ENCODE assay signal across 12 cellular contexts in genomic region chr20:53774487-53775203, GRCh38.
DNase-seq lines count a peak whose midpoint lies in the region; ATAC-seq and TF ChIP-seq lines count a peak whose summit lies in the region.
"Had no signal": no experiment of that assay in that cellular context is flagged by ENCODE, and none has a peak within 500 bp of the region (broad histone marks: within the 10 kb centered on the region; RNA-seq: fewer than 3 reads in every experiment).

No MANE protein-coding gene starts in this region.

- 41% methylated on average over 9 of the region's 9 CpGs for WGBS in right cardiac atrium

- ATAC-seq in right cardiac atrium (peak; percentile 54 to 69), HG02678 (IDR thresholded peaks at IDR 0.05; ENCODE audit: unreplicated experiment) (no peak)

- H3K9me3 ChIP-seq in right cardiac atrium (ENCODE audit: control insufficient read depth, low read length) (no peaks in the 10 kb centered on the region), stomach smooth muscle (ENCODE audit: control insufficient read depth in 2 of 2, low read length in 2 of 2) (no peaks in the 10 kb centered on the region)

- H3K9ac ChIP-seq in stomach smooth muscle (ENCODE audit: low read length in 2 of 2), result no peak overlapping the region

- no peaks in the 10 kb centered on the region for H3K4me1 Mint-ChIP-seq in CD14-positive monocyte

- intact Hi-C loops in right cardiac atrium (cut with DNase I), result no loop called here
- intact Hi-C loops in CD14-positive monocyte (cut with micrococcal nuclease), result no loop called here

- no peak overlapping the region for H3K4me3 Mint-ChIP-seq in CD14-positive monocyte
- H3K4me3 Mint-ChIP-seq: activated CD4-positive, alpha-beta T cell treated with anti-CD3 and anti-CD28 coated beads, Interleukin-2, amount 10 ng/mL, durations not matched to agents 24 days and 14 days; neural crest cell had no signal

- no peaks in the 10 kb centered on the region for H3K9me3 Mint-ChIP-seq in CD14-positive monocyte
- H3K9me3 Mint-ChIP-seq: activated CD4-positive, alpha-beta T cell treated with anti-CD3 and anti-CD28 coated beads, Interleukin-2, amount 10 ng/mL, durations not matched to agents 24 days and 14 days; neural crest cell had no signal

- no peaks in the 10 kb centered on the region for H3K36me3 Mint-ChIP-seq in CD14-positive monocyte

- DNase-seq in HFF-Myc (ENCODE audit: extremely low read depth, low read depth) (peak; percentile 88), right cardiac atrium (no peak), NCI-H2196 treated with DMSO at 0.1 percent for 48 hours (lab: John Stamatoyannopoulos, UW; ENCODE audit: unreplicated experiment) (no peak), RPMI8226 (no peak), CD14-positive monocyte (ENCODE audit: low spot score) (no peak)
- DNase-seq: activated CD4-positive, alpha-beta T cell treated with anti-CD3 and anti-CD28 coated beads, Interleukin-2, amount 10 ng/mL, durations not matched to agents 24 days and 14 days; NCI-H2081 treated with DMSO at 0.1 percent for 48 hours; stimulated activated naive CD4-positive, alpha-beta T cell treated with Interleukin-2 at 50 U/mL for 16 hours had no signal

- no peaks in the 10 kb centered on the region for H3K36me3 ChIP-seq in stomach smooth muscle (ENCODE audit: control insufficient read depth in 2 of 2, insufficient read depth in 2 of 2, low read length in 2 of 2)

- peaks cover 0 to 5% (median 0%) of the 10 kb centered on the region in 3 donors for H3K27me3 Mint-ChIP-seq in CD14-positive monocyte (ENCODE audit: low read depth in 3 of 3)
- H3K27me3 Mint-ChIP-seq: activated CD4-positive, alpha-beta T cell treated with anti-CD3 and anti-CD28 coated beads, Interleukin-2, amount 10 ng/mL, durations not matched to agents 24 days and 14 days had no signal

- no peak overlapping the region for H3K4me3 ChIP-seq in HFF-Myc (replicated peaks; ENCODE audit: low read depth, low read length)
- H3K4me3 ChIP-seq in right cardiac atrium (ENCODE audit: low read length), result no peak overlapping the region
- H3K4me3 ChIP-seq in stomach smooth muscle (ENCODE audit: low read length in 2 of 2), result no peak overlapping the region

- H3K4me1 ChIP-seq in right cardiac atrium (ENCODE audit: control insufficient read depth, insufficient read depth, low read length) (peaks cover 2% of the 10 kb centered on the region), stomach smooth muscle (ENCODE audit: control insufficient read depth, insufficient read depth, low read length) (peaks cover 5% of the 10 kb centered on the region)

- H3K27me3 ChIP-seq in right cardiac atrium (ENCODE audit: control insufficient read depth, insufficient read depth) (no peaks in the 10 kb centered on the region), stomach smooth muscle (ENCODE audit: control insufficient read depth in 1 of 2, insufficient read depth in 2 of 2, low read length in 2 of 2) (no peaks in the 10 kb centered on the region)

- H3K27ac ChIP-seq in angular gyrus (ENCODE audit: low read depth, low read length) (peak overlapping the region; percentile 0), right cardiac atrium (ENCODE audit: low read length) (no peak overlapping the region), stomach smooth muscle (ENCODE audit: low read length) (peak overlapping the region; percentile 7)

- H3K27ac Mint-ChIP-seq in CD14-positive monocyte, result no peak overlapping the region
- H3K27ac Mint-ChIP-seq: activated CD4-positive, alpha-beta T cell treated with anti-CD3 and anti-CD28 coated beads, Interleukin-2, amount 10 ng/mL, durations not matched to agents 24 days and 14 days had no signal

- TF ChIP-seq CTCF in HFF-Myc (IDR thresholded peaks at IDR 0.05; ENCODE audit: low read depth, low read length, missing control alignments), result no peak
- no peak for TF ChIP-seq CTCF in CD14-positive monocyte (IDR thresholded peaks at IDR 0.05)
